Comparison of ENCODE assay signal across 8 cellular contexts in genomic region chr6:7615611-7616383, GRCh38. TPM values are rescaled to one million over a fixed set of nuclear protein-coding genes. Genes with fewer than 3 reads are reported as not detected.
DNase-seq lines count a peak whose midpoint lies in the region; ATAC-seq, FAIRE-seq and TF ChIP-seq lines count a peak whose summit lies in the region.

No MANE protein-coding gene starts in this region.

- peaks cover 21% of the 10 kb centered on the region for H3K36me3 Mint-ChIP-seq in CD4-positive, alpha-beta T cell (ENCODE audit: low read depth)
- H3K36me3 Mint-ChIP-seq in activated naive CD4-positive, alpha-beta T cell treated with anti-CD3 and anti-CD28 coated beads, Interleukin-2, amount 10 ng/mL, durations not matched to agents 7 days and 5 days: peaks cover 6% of the 10 kb centered on the region
- no peaks in the 10 kb centered on the region for H3K36me3 Mint-ChIP-seq in glutamatergic neuron (ENCODE audit: unreplicated experiment)

- no peak overlapping the region for H3K4me3 Mint-ChIP-seq in CD4-positive, alpha-beta T cell
- H3K4me3 Mint-ChIP-seq in activated naive CD4-positive, alpha-beta T cell treated with anti-CD3 and anti-CD28 coated beads, Interleukin-2, amount 10 ng/mL, durations not matched to agents 7 days and 5 days: no peak overlapping the region
- H3K4me3 Mint-ChIP-seq in glutamatergic neuron (ENCODE audit: unreplicated experiment): no peak overlapping the region

- no peak overlapping the region for H3K4me3 ChIP-seq in prostate gland

- intact Hi-C loops in CD4-positive, alpha-beta T cell (cut with DNase I, micrococcal nuclease): loop anchor here (1.0 to 10.0 kb wide), 4 partner anchors 211 to 938 kb away; no protein-coding TSS in a partner anchor
- intact Hi-C loops in prostate gland (cut with DNase I): loop anchor here (5.0 kb wide), 2 partner anchors 338 to 938 kb away; no protein-coding TSS in a partner anchor

- peak; percentile 64 for ATAC-seq in CD4-positive, alpha-beta T cell (ENCODE audit: poor library complexity)
- ATAC-seq in GM21528 (IDR thresholded peaks at IDR 0.05; ENCODE audit: low FRiP score, unreplicated experiment): no peak
- ATAC-seq in HG03439 (IDR thresholded peaks at IDR 0.05; ENCODE audit: unreplicated experiment): no peak

- peak in 6 of 10 experiments; percentile 7 to 19 (median 12) for DNase-seq in CD4-positive, alpha-beta T cell
- DNase-seq in GM18507 (ENCODE audit: extremely low spot score, insufficient read length, low read depth) (peak; percentile 15), NCI-H460 (ENCODE audit: extremely low read depth, low read depth) (peak; percentile 46), glutamatergic neuron (no peak), prostate gland (ENCODE audit: low spot score) (peak; percentile 48)
- DNase-seq in activated naive CD4-positive, alpha-beta T cell treated with anti-CD3 and anti-CD28 coated beads, Interleukin-2, amount 10 ng/mL, durations not matched to agents 7 days and 5 days: peak; percentile 57

- FAIRE-seq in GM18507 (lab: Jason Lieb, UNC): peak; percentile 72

- peak; percentile 81 for TF ChIP-seq CTCF in CD4-positive, alpha-beta T cell (IDR thresholded peaks at IDR 0.05)
- TF ChIP-seq CTCF in glutamatergic neuron (IDR thresholded peaks at IDR 0.05; ENCODE audit: partially characterized antibody, unreplicated experiment): peak; percentile 66
- TF ChIP-seq CTCF in prostate gland (IDR thresholded peaks at IDR 0.05): peak; percentile 31 to 83 (median 78)

- no peak for TF ChIP-seq POLR2A in prostate gland (IDR thresholded peaks at IDR 0.05)

- H3K27me3 ChIP-seq in CD4-positive, alpha-beta T cell (ENCODE audit: control insufficient read depth, insufficient read depth, low read length): no peaks in the 10 kb centered on the region
- H3K27me3 ChIP-seq in prostate gland (replicated peaks; ENCODE audit: insufficient read depth): no peaks in the 10 kb centered on the region

- H3K27ac ChIP-seq in CD4-positive, alpha-beta T cell (ENCODE audit: low read depth, low read length): no peak overlapping the region
- H3K27ac ChIP-seq in prostate gland: no peak overlapping the region

- H3K9me3 ChIP-seq in CD4-positive, alpha-beta T cell (ENCODE audit: control insufficient read depth, low read length): no peaks in the 10 kb centered on the region
- H3K9me3 ChIP-seq in prostate gland: no peaks in the 10 kb centered on the region

- no peaks in the 10 kb centered on the region for H3K4me1 ChIP-seq in prostate gland (replicated peaks)

- no peaks in the 10 kb centered on the region for H3K9me3 Mint-ChIP-seq in CD4-positive, alpha-beta T cell
- no peaks in the 10 kb centered on the region for H3K9me3 Mint-ChIP-seq in activated naive CD4-positive, alpha-beta T cell treated with anti-CD3 and anti-CD28 coated beads, Interleukin-2, amount 10 ng/mL, durations not matched to agents 7 days and 5 days
- no peaks in the 10 kb centered on the region for H3K9me3 Mint-ChIP-seq in glutamatergic neuron (ENCODE audit: unreplicated experiment)

- H3K4me1 Mint-ChIP-seq in CD4-positive, alpha-beta T cell (ENCODE audit: low read depth): peaks cover 6% of the 10 kb centered on the region
- peaks cover 15% of the 10 kb centered on the region for H3K4me1 Mint-ChIP-seq in activated naive CD4-positive, alpha-beta T cell treated with anti-CD3 and anti-CD28 coated beads, Interleukin-2, amount 10 ng/mL, durations not matched to agents 7 days and 5 days
- H3K4me1 Mint-ChIP-seq in glutamatergic neuron (ENCODE audit: low read depth, unreplicated experiment): peaks cover 6% of the 10 kb centered on the region

- H3K27ac Mint-ChIP-seq in CD4-positive, alpha-beta T cell: peak overlapping the region; percentile 4
- H3K27ac Mint-ChIP-seq in activated naive CD4-positive, alpha-beta T cell treated with anti-CD3 and anti-CD28 coated beads, Interleukin-2, amount 10 ng/mL, durations not matched to agents 7 days and 5 days: no peak overlapping the region
- no peak overlapping the region for H3K27ac Mint-ChIP-seq in glutamatergic neuron (ENCODE audit: unreplicated experiment)

- CTCF ChIA-PET in CD4-positive, alpha-beta T cell (lab: Charles Lee): interaction anchor here (0.7 to 2.4 kb wide), 4 partner anchors 10 to 340 kb away, joined by 3 to 8 read pairs (median 4); no protein-coding TSS in a partner anchor
- CTCF ChIA-PET in activated naive CD4-positive, alpha-beta T cell treated with anti-CD3 and anti-CD28 coated beads, Interleukin-2, amount 10 ng/mL, durations not matched to agents 7 days and 5 days (lab: Charles Lee): interaction anchor here (0.6 to 3.0 kb wide), 12 partner anchors 10 to 372 kb away, joined by 3 to 25 read pairs (median 4); no protein-coding TSS in a partner anchor

- WGBS in prostate gland: 25% methylated on average over 7 of the region's 7 CpGs

- POLR2A ChIA-PET in CD4-positive, alpha-beta T cell (lab: Charles Lee): no interaction called here

- H3K27me3 Mint-ChIP-seq in CD4-positive, alpha-beta T cell: no peaks in the 10 kb centered on the region
- peaks cover 9% of the 10 kb centered on the region for H3K27me3 Mint-ChIP-seq in activated naive CD4-positive, alpha-beta T cell treated with anti-CD3 and anti-CD28 coated beads, Interleukin-2, amount 10 ng/mL, durations not matched to agents 7 days and 5 days
- peaks cover 5% of the 10 kb centered on the region for H3K27me3 Mint-ChIP-seq in glutamatergic neuron (ENCODE audit: unreplicated experiment)

- H3K36me3 ChIP-seq in prostate gland: no peaks in the 10 kb centered on the region

RNA-seq across cellular contexts. Expression of gene SNRNP48, which starts 25.8 kb away (rescaled TPM):
- 10 to 100 TPM; 12.1 to 13.4 TPM for total RNA-seq in CD4-positive, alpha-beta T cell
- 13.2 and 14.4 TPM in 2 replicates for total RNA-seq in NCI-H460 (2014; rRNA removed; shearing (Covaris generic))
- 13.6 and 19.3 TPM in 2 replicates for polyA plus RNA-seq in NCI-H460 (2014; cell fraction: nucleus; rRNA removed)
- total RNA-seq in glutamatergic neuron (ENCODE audit: unreplicated experiment) (9.5 TPM), prostate gland (10 to 100 TPM; 13.1 to 19.9 TPM)
